Comparison of ENCODE assay signal across 23 cellular contexts in genomic region chr19:17966115-17966455, GRCh38. TPM values are rescaled to one million over a fixed set of nuclear protein-coding genes. Genes with fewer than 3 reads are reported as not detected.
DNase-seq lines count a peak whose midpoint lies in the region; ATAC-seq, FAIRE-seq and TF ChIP-seq lines count a peak whose summit lies in the region.
"Had no signal": no experiment of that assay in that cellular context is flagged by ENCODE, and none has a peak within 500 bp of the region (broad histone marks: within the 10 kb centered on the region; RNA-seq: fewer than 3 reads in every experiment).

No MANE protein-coding gene starts in this region.

- H3K4me1 Mint-ChIP-seq in activated CD8-positive, alpha-beta T cell treated with anti-CD3 and anti-CD28 coated beads for 36 hours (ENCODE audit: low read depth), result peaks cover 7% of the 10 kb centered on the region
- H3K4me1 Mint-ChIP-seq in activated T-helper 2 cell treated with anti-CD3 and anti-CD28 coated beads, Interferon-gamma antibody, Interleukin-2, Interleukin-4, amounts not matched to agents 10 μg/mL and 5 μg/mL and 100 μg/mL, durations not matched to agents 14 hours and 24 hours and 36 hours (ENCODE audit: low read depth), result no peaks in the 10 kb centered on the region

- intact Hi-C loops in activated CD8-positive, alpha-beta T cell treated with anti-CD3 and anti-CD28 coated beads for 36 hours (cut with micrococcal nuclease), result no loop called here
- intact Hi-C loops in activated T-helper 2 cell treated with anti-CD3 and anti-CD28 coated beads, Interferon-gamma antibody, Interleukin-2, Interleukin-4, amounts not matched to agents 10 μg/mL and 5 μg/mL and 100 μg/mL, durations not matched to agents 14 hours and 24 hours and 36 hours (cut with micrococcal nuclease), result no loop called here

- peaks cover 12% of the 10 kb centered on the region for H3K27me3 ChIP-seq in hepatocyte
- H3K27me3 ChIP-seq in neuronal stem cell (ENCODE audit: control insufficient read depth in 3 of 3, insufficient read depth in 3 of 3, low read depth in 1 of 3, low read length in 3 of 3), result peaks cover 0 to 30% (median 11%) of the 10 kb centered on the region in 3 experiments

- H3K9me3 ChIP-seq in SK-N-MC (ENCODE audit: low read depth, low read length) (no peaks in the 10 kb centered on the region), hepatocyte (ENCODE audit: low read depth) (no peaks in the 10 kb centered on the region), neuronal stem cell (replicated peaks in 1 of 2; ENCODE audit: control insufficient read depth in 2 of 2, insufficient read depth in 1 of 2, low read depth in 1 of 2, low read length in 2 of 2) (no peaks in the 10 kb centered on the region)

- H3K79me2 ChIP-seq in hepatocyte, result no peaks in the 10 kb centered on the region

- ATAC-seq in activated CD8-positive, alpha-beta T cell treated with anti-CD3 and anti-CD28 coated beads for 36 hours, result no peak
- no peak for ATAC-seq in HG02938 (IDR thresholded peaks at IDR 0.05; ENCODE audit: unreplicated experiment)

- peaks cover 2% of the 10 kb centered on the region for H3K79me1 ChIP-seq in neuronal stem cell (ENCODE audit: low read depth, low read length)

- no peaks in the 10 kb centered on the region for H3K9me2 ChIP-seq in hepatocyte (replicated peaks; ENCODE audit: insufficient read depth)

- H2AFZ ChIP-seq in hepatocyte (no peak overlapping the region), neuronal stem cell (ENCODE audit: low read length) (peak overlapping the region; percentile 9)

- peak overlapping the region; percentile 59 for H2BK15ac ChIP-seq in neuronal stem cell (ENCODE audit: low read length)

- no peak overlapping the region for H3K4me3 Mint-ChIP-seq in activated CD8-positive, alpha-beta T cell treated with anti-CD3 and anti-CD28 coated beads for 36 hours
- no peak overlapping the region for H3K4me3 Mint-ChIP-seq in activated T-helper 2 cell treated with anti-CD3 and anti-CD28 coated beads, Interferon-gamma antibody, Interleukin-2, Interleukin-4, amounts not matched to agents 10 μg/mL and 5 μg/mL and 100 μg/mL, durations not matched to agents 14 hours and 24 hours and 36 hours (ENCODE audit: low read depth)

- peak overlapping the region; percentile 41 for H2AK5ac ChIP-seq in neuronal stem cell (ENCODE audit: low read depth, low read length)

- TF ChIP-seq CTCF in D721Med (IDR thresholded peaks at IDR 0.05; ENCODE audit: insufficient read depth, missing control alignments), result no peak
- no peak for TF ChIP-seq CTCF in hepatocyte (IDR thresholded peaks at IDR 0.05; ENCODE audit: poor library complexity)
- TF ChIP-seq CTCF in activated CD8-positive, alpha-beta T cell treated with anti-CD3 and anti-CD28 coated beads for 36 hours (IDR thresholded peaks at IDR 0.05), result no peak

- peak; percentile 12 for DNase-seq in D721Med (ENCODE audit: insufficient read length, low spot score)
- DNase-seq in SK-N-MC (ENCODE audit: low read depth, low spot score), result no peak
- DNase-seq in hepatocyte (ENCODE audit: low spot score), result no peak
- DNase-seq in neuronal stem cell (ENCODE audit: low spot score), result no peak
- DNase-seq in activated CD8-positive, alpha-beta T cell treated with anti-CD3 and anti-CD28 coated beads for 36 hours, result no peak
- DNase-seq in NK-92 (lab: John Stamatoyannopoulos, UW; ENCODE audit: unreplicated experiment), result no peak
- DNase-seq in activated T-helper 2 cell treated with anti-CD3 and anti-CD28 coated beads, Interferon-gamma antibody, Interleukin-2, Interleukin-4, amounts not matched to agents 10 μg/mL and 5 μg/mL and 100 μg/mL, durations not matched to agents 14 hours and 24 hours and 36 hours (ENCODE audit: low spot score), result no peak
- DNase-seq: AML-193, DMS 273 treated with DMSO at 0.1 percent for 48 hours, GF-D8, GOT3, KBM-7, MV-4-11, NCI-H187 treated with DMSO at 0.1 percent for 48 hours, NCI-H69, OCI-M1, RPMI8226, SIG-M5 had no signal

- no peaks in the 10 kb centered on the region for H3K9me3 Mint-ChIP-seq in activated CD8-positive, alpha-beta T cell treated with anti-CD3 and anti-CD28 coated beads for 36 hours
- H3K9me3 Mint-ChIP-seq in activated T-helper 2 cell treated with anti-CD3 and anti-CD28 coated beads, Interferon-gamma antibody, Interleukin-2, Interleukin-4, amounts not matched to agents 10 μg/mL and 5 μg/mL and 100 μg/mL, durations not matched to agents 14 hours and 24 hours and 36 hours, result no peaks in the 10 kb centered on the region
- H3K9me3 Mint-ChIP-seq: CD8-positive, alpha-beta T cell had no signal

- H3K14ac ChIP-seq in neuronal stem cell (ENCODE audit: low read length), result no peak overlapping the region

- H3K4me1 ChIP-seq in hepatocyte (ENCODE audit: insufficient read depth), result peaks cover 5% of the 10 kb centered on the region
- H3K4me1 ChIP-seq in neuronal stem cell (ENCODE audit: control insufficient read depth in 2 of 2, insufficient read depth in 1 of 2, low read depth in 1 of 2, low read length in 2 of 2), result peaks cover 13 to 18% of the 10 kb centered on the region in 2 donors

- 85% methylated on average over 2 of the region's 2 CpGs for WGBS in hepatocyte (ENCODE audit: low lambda C conversion rate, missing lambda C conversion rate)
- no CpG with 5 or more reads among the region's 2 CpGs for WGBS in neuronal stem cell (ENCODE audit: extremely low coverage in 2 of 2, insufficient read length in 2 of 2, insufficient replicate concordance in 1 of 2), 2 donors

- CTCF ChIA-PET in activated CD8-positive, alpha-beta T cell treated with anti-CD3 and anti-CD28 coated beads for 36 hours (lab: Charles Lee), result interaction anchor here (1.0 to 2.0 kb wide), 2 partner anchors 28 to 33 kb away, joined by 3 to 6 read pairs; partner anchors contain the start of gene CCDC124

- H3K27ac ChIP-seq in SK-N-MC (peak overlapping the region; percentile 86), hepatocyte (peak overlapping the region; percentile 74), neuronal stem cell (replicated peaks; ENCODE audit: low read length) (no peak overlapping the region)
- H3K27ac ChIP-seq: HL-60 had no signal

- no peak overlapping the region for H3K9ac ChIP-seq in SK-N-MC (ENCODE audit: insufficient read length)
- no peak overlapping the region for H3K9ac ChIP-seq in neuronal stem cell (ENCODE audit: low read depth, low read length, poor library complexity)

- no peak overlapping the region for H3K23ac ChIP-seq in neuronal stem cell (ENCODE audit: low read depth, low read length, poor library complexity)

- H3K36me3 ChIP-seq in SK-N-MC (ENCODE audit: insufficient read depth, low read length), result no peaks in the 10 kb centered on the region
- H3K36me3 ChIP-seq in hepatocyte (replicated peaks; ENCODE audit: insufficient read depth, low read depth), result no peaks in the 10 kb centered on the region
- H3K36me3 ChIP-seq in neuronal stem cell (replicated peaks in 1 of 2; ENCODE audit: control insufficient read depth in 2 of 2, insufficient read depth in 2 of 2, low read length in 2 of 2), result no peaks in the 10 kb centered on the region

- H2BK12ac ChIP-seq in neuronal stem cell (ENCODE audit: low read length), result no peak overlapping the region

- POLR2A ChIA-PET in activated CD8-positive, alpha-beta T cell treated with anti-CD3 and anti-CD28 coated beads for 36 hours (lab: Charles Lee), result interaction anchor here (1.6 kb wide), 1 partner anchor 14 kb away, joined by 5 read pairs; no protein-coding TSS in a partner anchor

- no peak for FAIRE-seq in D721Med (lab: Jason Lieb, UNC)
- FAIRE-seq: GM12892, HTR-8/SVneo had no signal

- peaks cover 37% of the 10 kb centered on the region for H3K27me3 Mint-ChIP-seq in activated CD8-positive, alpha-beta T cell treated with anti-CD3 and anti-CD28 coated beads for 36 hours
- H3K27me3 Mint-ChIP-seq in activated T-helper 2 cell treated with anti-CD3 and anti-CD28 coated beads, Interferon-gamma antibody, Interleukin-2, Interleukin-4, amounts not matched to agents 10 μg/mL and 5 μg/mL and 100 μg/mL, durations not matched to agents 14 hours and 24 hours and 36 hours (ENCODE audit: low read depth), result peaks cover 36% of the 10 kb centered on the region

- peak overlapping the region; percentile 77 for H2BK5ac ChIP-seq in neuronal stem cell (ENCODE audit: low read length)

- no peaks in the 10 kb centered on the region for H3K36me3 Mint-ChIP-seq in activated CD8-positive, alpha-beta T cell treated with anti-CD3 and anti-CD28 coated beads for 36 hours (ENCODE audit: low read depth)
- H3K36me3 Mint-ChIP-seq in activated T-helper 2 cell treated with anti-CD3 and anti-CD28 coated beads, Interferon-gamma antibody, Interleukin-2, Interleukin-4, amounts not matched to agents 10 μg/mL and 5 μg/mL and 100 μg/mL, durations not matched to agents 14 hours and 24 hours and 36 hours (ENCODE audit: low read depth), result no peaks in the 10 kb centered on the region
- H3K36me3 Mint-ChIP-seq: CD8-positive, alpha-beta T cell had no signal

- no peaks in the 10 kb centered on the region for H4K20me1 ChIP-seq in hepatocyte (ENCODE audit: insufficient read depth, poor library complexity, severe bottlenecking)

- no peak overlapping the region for H3K4ac ChIP-seq in neuronal stem cell (ENCODE audit: low read length)

- H3K4me2 ChIP-seq in hepatocyte (no peak overlapping the region), neuronal stem cell (ENCODE audit: insufficient read depth, low read length, poor library complexity, severe bottlenecking) (no peak overlapping the region)

- H2BK120ac ChIP-seq in neuronal stem cell (ENCODE audit: low read depth, low read length), result peak overlapping the region; percentile 87

- no peak overlapping the region for H4K8ac ChIP-seq in neuronal stem cell (ENCODE audit: low read depth, low read length)

- H3K4me3 ChIP-seq in SK-N-MC, result peak overlapping the region; percentile 71
- H3K4me3 ChIP-seq in hepatocyte, result no peak overlapping the region
- no peak overlapping the region for H3K4me3 ChIP-seq in neuronal stem cell (ENCODE audit: low read length in 2 of 2)

- H3K27ac Mint-ChIP-seq in activated CD8-positive, alpha-beta T cell treated with anti-CD3 and anti-CD28 coated beads for 36 hours, result no peak overlapping the region
- H3K27ac Mint-ChIP-seq in activated T-helper 2 cell treated with anti-CD3 and anti-CD28 coated beads, Interferon-gamma antibody, Interleukin-2, Interleukin-4, amounts not matched to agents 10 μg/mL and 5 μg/mL and 100 μg/mL, durations not matched to agents 14 hours and 24 hours and 36 hours, result no peak overlapping the region
- H3K27ac Mint-ChIP-seq: CD8-positive, alpha-beta T cell had no signal

- H4K91ac ChIP-seq in neuronal stem cell (ENCODE audit: low read depth, low read length, poor library complexity), result no peak overlapping the region

- peak overlapping the region; percentile 35 for H3K18ac ChIP-seq in neuronal stem cell (ENCODE audit: low read length)

RNA-seq across cellular contexts. Expression of gene KCNN1, which starts 0.8 kb away (rescaled TPM):
- total RNA-seq in hepatocyte, result 2.4 and 3.3 TPM in 2 replicates
- 3.2 and 3.3 TPM in 2 replicates for polyA plus RNA-seq in hepatocyte
- polyA plus RNA-seq in neuronal stem cell (2013, experiment 1 of 2), result 8.4 TPM
- 7.4 TPM for polyA plus RNA-seq in neuronal stem cell (2013, experiment 2 of 2)
- 1 to 10 TPM in 1 of 2 experiments, under 1 TPM in 1; 0.25 to 1.7 TPM for total RNA-seq in activated CD8-positive, alpha-beta T cell treated with anti-CD3 and anti-CD28 coated beads for 36 hours
- total RNA-seq in activated T-helper 2 cell treated with anti-CD3 and anti-CD28 coated beads, Interferon-gamma antibody, Interleukin-2, Interleukin-4, amounts not matched to agents 10 μg/mL and 5 μg/mL and 100 μg/mL, durations not matched to agents 14 hours and 24 hours and 36 hours, result 0.14 and 0.16 TPM in 2 replicates
- total RNA-seq: CD8-positive, alpha-beta T cell had no signal

RNA-seq across cellular contexts. Expression of gene CCDC124, which starts 33.3 kb away (rescaled TPM):
- total RNA-seq in hepatocyte, result 19.4 and 25.4 TPM in 2 replicates
- 97.7 and 105 TPM in 2 replicates for polyA plus RNA-seq in hepatocyte
- 88.1 TPM for polyA plus RNA-seq in neuronal stem cell (2013, experiment 1 of 2)
- 85.6 TPM for polyA plus RNA-seq in neuronal stem cell (2013, experiment 2 of 2)
- 100 to 1,000 TPM; 120 to 129 TPM for total RNA-seq in activated CD8-positive, alpha-beta T cell treated with anti-CD3 and anti-CD28 coated beads for 36 hours
- total RNA-seq in activated T-helper 2 cell treated with anti-CD3 and anti-CD28 coated beads, Interferon-gamma antibody, Interleukin-2, Interleukin-4, amounts not matched to agents 10 μg/mL and 5 μg/mL and 100 μg/mL, durations not matched to agents 14 hours and 24 hours and 36 hours, result 116 and 123 TPM in 2 replicates

RNA-seq across cellular contexts. Expression of gene ARRDC2, which starts 41.9 kb away (rescaled TPM):
- 4.5 and 5.5 TPM in 2 replicates for total RNA-seq in hepatocyte
- 3.9 and 7.4 TPM in 2 replicates for polyA plus RNA-seq in hepatocyte
- 0.81 TPM for polyA plus RNA-seq in neuronal stem cell (2013, experiment 1 of 2)
- polyA plus RNA-seq in neuronal stem cell (2013, experiment 2 of 2), result 0.75 TPM
- 10 to 100 TPM; 29.1 TPM for total RNA-seq in activated CD8-positive, alpha-beta T cell treated with anti-CD3 and anti-CD28 coated beads for 36 hours
- total RNA-seq in activated T-helper 2 cell treated with anti-CD3 and anti-CD28 coated beads, Interferon-gamma antibody, Interleukin-2, Interleukin-4, amounts not matched to agents 10 μg/mL and 5 μg/mL and 100 μg/mL, durations not matched to agents 14 hours and 24 hours and 36 hours, result 39.2 and 40.5 TPM in 2 replicates
